ENCODE assay signal across 21 cellular contexts in genomic region chr1:72230746-72231145, GRCh38. TPM values are rescaled to one million over a fixed set of nuclear protein-coding genes. Genes with fewer than 3 reads are reported as not detected.
DNase-seq lines count a peak whose midpoint lies in the region; ATAC-seq, FAIRE-seq and TF ChIP-seq lines count a peak whose summit lies in the region.
"Had no signal": no experiment of that assay in that cellular context is flagged by ENCODE, and none has a peak within 500 bp of the region (broad histone marks: within the 10 kb centered on the region; RNA-seq: fewer than 3 reads in every experiment).

No MANE protein-coding gene starts in this region.

- no peak for ATAC-seq in GM21381 (IDR thresholded peaks at IDR 0.05; ENCODE audit: unreplicated experiment)
- ATAC-seq in activated CD8-positive, alpha-beta T cell treated with anti-CD3 and anti-CD28 coated beads for 36 hours: no peak
- ATAC-seq: HCT116; naive thymus-derived CD8-positive, alpha-beta T cell; sciatic nerve; stimulated activated memory B cell treated with anti-CD40 and anti-IgM and Interleukin-4, amounts not matched to agents 10 μg/mL and 1 μg/mL and 100 μg/mL, for 72 hours had no signal

- no peaks in the 10 kb centered on the region for H3K9me3 ChIP-seq in endothelial cell of umbilical vein (replicated peaks; ENCODE audit: control insufficient read depth, insufficient read depth, low read length)
- H3K9me3 ChIP-seq in prostate gland: no peaks in the 10 kb centered on the region
- H3K9me3 ChIP-seq: ovary, testis had no signal

- no TSS peak for BruUV-seq in endothelial cell of umbilical vein (replicated peaks; lab: Mats Ljungman, UMichigan)

- H3K4me3 ChIP-seq in endothelial cell of umbilical vein (replicated peaks in 1 of 3; ENCODE audit: insufficient read depth in 1 of 3, low read depth in 1 of 3, low read length in 3 of 3) (no peak overlapping the region), prostate gland (no peak overlapping the region)
- H3K4me3 ChIP-seq: ovary, testis had no signal

- POLR2A ChIA-PET in endothelial cell of umbilical vein (lab: Charles Lee): no interaction called here
- POLR2A ChIA-PET in activated CD8-positive, alpha-beta T cell treated with anti-CD3 and anti-CD28 coated beads for 36 hours (lab: Charles Lee): no interaction called here

- H3K4me1 ChIP-seq in endothelial cell of umbilical vein (ENCODE audit: control insufficient read depth, extremely low read depth, insufficient read depth, low read length) (peaks cover 10% of the 10 kb centered on the region), prostate gland (replicated peaks) (no peaks in the 10 kb centered on the region)
- H3K4me1 ChIP-seq: testis had no signal

- FAIRE-seq in endothelial cell of umbilical vein (lab: Jason Lieb, UNC): no peak

- no peaks in the 10 kb centered on the region for H3K4me1 Mint-ChIP-seq in activated CD8-positive, alpha-beta T cell treated with anti-CD3 and anti-CD28 coated beads for 36 hours (ENCODE audit: low read depth)
- H3K4me1 Mint-ChIP-seq: activated CD4-positive, alpha-beta T cell treated with anti-CD3 and anti-CD28 coated beads, Interleukin-2, amount 10 ng/mL, durations not matched to agents 7 days and 5 days; CD4-positive, alpha-beta memory T cell; naive thymus-derived CD8-positive, alpha-beta T cell; stimulated activated memory B cell treated with anti-CD40 and anti-IgM and Interleukin-4, amounts not matched to agents 10 μg/mL and 1 μg/mL and 100 μg/mL, for 72 hours had no signal

- no peak overlapping the region for H2AFZ ChIP-seq in endothelial cell of umbilical vein (ENCODE audit: low read depth, low read length)

- H3K79me2 ChIP-seq in endothelial cell of umbilical vein (ENCODE audit: control insufficient read depth, insufficient read depth, low read length): peaks cover 9% of the 10 kb centered on the region

- peaks cover 3% of the 10 kb centered on the region for H3K9me3 Mint-ChIP-seq in activated CD8-positive, alpha-beta T cell treated with anti-CD3 and anti-CD28 coated beads for 36 hours
- H3K9me3 Mint-ChIP-seq: activated CD4-positive, alpha-beta T cell treated with anti-CD3 and anti-CD28 coated beads, Interleukin-2, amount 10 ng/mL, durations not matched to agents 7 days and 5 days had no signal

- 81% methylated on average over 1 of the region's 1 CpG for WGBS in prostate gland

- TF ChIP-seq POLR2A in endothelial cell of umbilical vein (IDR thresholded peaks at IDR 0.05; ENCODE audit: low read depth, low read length): no peak
- no peak for TF ChIP-seq POLR2A in prostate gland (IDR thresholded peaks at IDR 0.05)

- H3K9me1 ChIP-seq in endothelial cell of umbilical vein (replicated peaks; ENCODE audit: control insufficient read depth, extremely low read depth, insufficient read depth, low read length): no peaks in the 10 kb centered on the region

- dilution Hi-C loops in endothelial cell of umbilical vein (cut with MboI; ENCODE audit: extremely low pct_ligation_motif_present, low sequenced_read_pairs): no loop called here

- H3K27me3 Mint-ChIP-seq in activated CD8-positive, alpha-beta T cell treated with anti-CD3 and anti-CD28 coated beads for 36 hours: no peaks in the 10 kb centered on the region
- H3K27me3 Mint-ChIP-seq: activated CD4-positive, alpha-beta T cell treated with anti-CD3 and anti-CD28 coated beads, Interleukin-2, amount 10 ng/mL, durations not matched to agents 7 days and 5 days; CD4-positive, alpha-beta memory T cell; stimulated activated memory B cell treated with anti-CD40 and anti-IgM and Interleukin-4, amounts not matched to agents 10 μg/mL and 1 μg/mL and 100 μg/mL, for 72 hours had no signal

- H3K27me3 ChIP-seq in endothelial cell of umbilical vein (ENCODE audit: control insufficient read depth in 2 of 2, insufficient read depth in 2 of 2, low read length in 2 of 2) (no peaks in the 10 kb centered on the region), prostate gland (replicated peaks; ENCODE audit: insufficient read depth) (no peaks in the 10 kb centered on the region)
- H3K27me3 ChIP-seq: ovary, testis had no signal

- intact Hi-C loops in endothelial cell of umbilical vein (cut with micrococcal nuclease) (loop anchor here (2.0 kb wide), 1 partner anchor 52 kb away; the partner anchor contains the start of gene NEGR1), prostate gland (cut with DNase I) (no loop called here)
- intact Hi-C loops in activated CD8-positive, alpha-beta T cell treated with anti-CD3 and anti-CD28 coated beads for 36 hours (cut with micrococcal nuclease): no loop called here

- H3K36me3 ChIP-seq in endothelial cell of umbilical vein (ENCODE audit: control insufficient read depth in 2 of 2, extremely low read depth in 1 of 2, insufficient read depth in 2 of 2, low read length in 2 of 2): no peaks in the 10 kb centered on the region
- no peaks in the 10 kb centered on the region for H3K36me3 ChIP-seq in prostate gland
- H3K36me3 ChIP-seq: ovary had no signal

- DNase-seq in EL (peak; percentile 44), NCI-H226 (peak; percentile 35), endothelial cell of umbilical vein (ENCODE audit: low read depth, low spot score) (peak; percentile 67), renal cortical epithelial cell (ENCODE audit: low read depth) (peak; percentile 7), prostate gland (ENCODE audit: low spot score) (no peak)
- no peak for DNase-seq in activated CD8-positive, alpha-beta T cell treated with anti-CD3 and anti-CD28 coated beads for 36 hours
- DNase-seq: activated CD4-positive, alpha-beta T cell treated with anti-CD3 and anti-CD28 coated beads, Interleukin-2, amount 10 ng/mL, durations not matched to agents 7 days and 5 days; activated CD8-positive, alpha-beta memory T cell treated with anti-CD3 and anti-CD28 coated beads, Interleukin-2, amount 50 U/mL, for 48 hours; activated effector memory CD4-positive, alpha-beta T cell treated with anti-CD3 and anti-CD28 coated beads, Interleukin-2, amount 50 U/mL, for 16 hours; CD4-positive, alpha-beta memory T cell; kidney glomerular epithelial cell; mesenchymal stem cell; naive thymus-derived CD8-positive, alpha-beta T cell; NCI-H69; ovary; testis had no signal

- H3K9ac ChIP-seq in endothelial cell of umbilical vein (replicated peaks; ENCODE audit: extremely low read depth, insufficient read depth, low read length): no peak overlapping the region

- H3K4me3 Mint-ChIP-seq in activated CD8-positive, alpha-beta T cell treated with anti-CD3 and anti-CD28 coated beads for 36 hours: no peak overlapping the region
- H3K4me3 Mint-ChIP-seq: activated CD4-positive, alpha-beta T cell treated with anti-CD3 and anti-CD28 coated beads, Interleukin-2, amount 10 ng/mL, durations not matched to agents 7 days and 5 days; CD4-positive, alpha-beta memory T cell; naive thymus-derived CD8-positive, alpha-beta T cell; stimulated activated memory B cell treated with anti-CD40 and anti-IgM and Interleukin-4, amounts not matched to agents 10 μg/mL and 1 μg/mL and 100 μg/mL, for 72 hours had no signal

- no peak for TF ChIP-seq CTCF in endothelial cell of umbilical vein (IDR thresholded peaks at IDR 0.05; ENCODE audit: extremely low read depth in 1 of 2, insufficient read depth in 1 of 2, low read depth in 1 of 2, low read length in 2 of 2)
- no peak for TF ChIP-seq CTCF in activated CD8-positive, alpha-beta T cell treated with anti-CD3 and anti-CD28 coated beads for 36 hours (IDR thresholded peaks at IDR 0.05)
- TF ChIP-seq CTCF in prostate gland (IDR thresholded peaks at IDR 0.05): no peak

- no peaks in the 10 kb centered on the region for H3K36me3 Mint-ChIP-seq in activated CD8-positive, alpha-beta T cell treated with anti-CD3 and anti-CD28 coated beads for 36 hours (ENCODE audit: low read depth)
- H3K36me3 Mint-ChIP-seq: CD4-positive, alpha-beta memory T cell; naive thymus-derived CD8-positive, alpha-beta T cell; stimulated activated memory B cell treated with anti-CD40 and anti-IgM and Interleukin-4, amounts not matched to agents 10 μg/mL and 1 μg/mL and 100 μg/mL, for 72 hours had no signal

- H3K27ac Mint-ChIP-seq in activated CD8-positive, alpha-beta T cell treated with anti-CD3 and anti-CD28 coated beads for 36 hours: no peak overlapping the region
- H3K27ac Mint-ChIP-seq: activated CD4-positive, alpha-beta T cell treated with anti-CD3 and anti-CD28 coated beads, Interleukin-2, amount 10 ng/mL, durations not matched to agents 7 days and 5 days; CD4-positive, alpha-beta memory T cell; naive thymus-derived CD8-positive, alpha-beta T cell; stimulated activated memory B cell treated with anti-CD40 and anti-IgM and Interleukin-4, amounts not matched to agents 10 μg/mL and 1 μg/mL and 100 μg/mL, for 72 hours had no signal

- peak overlapping the region; percentile 28 for H3K4me2 ChIP-seq in endothelial cell of umbilical vein (ENCODE audit: insufficient read depth, low read length)

- CTCF ChIA-PET in endothelial cell of umbilical vein (lab: Charles Lee): interaction anchor here (0.7 to 1.2 kb wide), 4 partner anchors 13 to 50 kb away, joined by 3 read pairs; no protein-coding TSS in a partner anchor
- CTCF ChIA-PET in activated CD8-positive, alpha-beta T cell treated with anti-CD3 and anti-CD28 coated beads for 36 hours (lab: Charles Lee): no interaction called here

- no peak overlapping the region for H3K27ac ChIP-seq in endothelial cell of umbilical vein (ENCODE audit: insufficient read depth, low read depth, low read length)
- no peak overlapping the region for H3K27ac ChIP-seq in prostate gland
- H3K27ac ChIP-seq: ovary, testis had no signal

- H4K20me1 ChIP-seq in endothelial cell of umbilical vein (replicated peaks; ENCODE audit: control insufficient read depth, extremely low read depth, insufficient read depth, low read length): no peaks in the 10 kb centered on the region

TF ChIP-seq in endothelial cell of umbilical vein, 7 proteins besides CTCF, POLR2A, EP300 and RAD21:
- TF ChIP-seq JUN (IDR thresholded peaks at IDR 0.05; ENCODE audit: borderline replicate concordance, insufficient read depth, insufficient read length, low read depth): no peak
- TF ChIP-seq EZH2 (IDR thresholded peaks at IDR 0.05; ENCODE audit: borderline replicate concordance, low read depth, low read length, severe bottlenecking): no peak
- TF ChIP-seq MYC (IDR thresholded peaks at IDR 0.05; ENCODE audit: low read depth, low read length): no peak
- TF ChIP-seq FOS (IDR thresholded peaks at IDR 0.05; ENCODE audit: borderline replicate concordance, insufficient read depth, low read length): peak; percentile 75

RNA-seq across cellular contexts. Expression of gene NEGR1, which starts 51.6 kb away (rescaled TPM):
- total RNA-seq in endothelial cell of umbilical vein (20.2 and 21.8 TPM in 2 replicates), renal cortical epithelial cell (1.6 and 14.9 TPM in 2 replicates), prostate gland (1 to 10 TPM; 2.3 to 7.6 TPM)
- polyA plus RNA-seq in endothelial cell of umbilical vein: 5.2 and 6.8 TPM in 2 replicates
- 5.5 and 6.3 TPM in 2 replicates for polyA plus RNA-seq in endothelial cell of umbilical vein (2011; cell fraction: cytosol; rRNA removed)
- polyA plus RNA-seq in endothelial cell of umbilical vein (2011; cell fraction: nucleus; rRNA removed): 5.4 and 6.8 TPM in 2 replicates
- polyA plus RNA-seq in endothelial cell of umbilical vein (2012): 25.0 and 40.3 TPM in 2 replicates
- 53.9 and 59.7 TPM in 2 replicates for polyA minus RNA-seq in endothelial cell of umbilical vein
- 1.9 TPM for polyA minus RNA-seq in endothelial cell of umbilical vein (2011; cell fraction: cytosol; rRNA and poly(A)+ RNA removed)
- polyA minus RNA-seq in endothelial cell of umbilical vein (2011; cell fraction: nucleus; rRNA and poly(A)+ RNA removed): 69.6 and 112 TPM in 2 replicates
- not detected for total RNA-seq in activated CD8-positive, alpha-beta T cell treated with anti-CD3 and anti-CD28 coated beads for 36 hours
- total RNA-seq: activated CD4-positive, alpha-beta T cell treated with anti-CD3 and anti-CD28 coated beads, Interleukin-2, amount 10 ng/mL, durations not matched to agents 7 days and 5 days; CD4-positive, alpha-beta memory T cell; naive thymus-derived CD8-positive, alpha-beta T cell; T-helper 1 cell treated with Interleukin-12 subunit alpha and Interleukin-12 subunit beta and Interleukin-4 antibody, amounts not matched to agents 30 ng/mL and 1 ng/mL, for 36 hours had no signal
- polyA plus RNA-seq: CD4-positive, alpha-beta memory T cell; naive thymus-derived CD8-positive, alpha-beta T cell had no signal

Comparison
In these comparisons a context has a peak if more than half of its experiments do, and no peak if none do; other contexts are left out.
1. DNase-seq: peak in EL (single experiment), NCI-H226 (single experiment), endothelial cell of umbilical vein (single experiment) and renal cortical epithelial cell (single experiment); none in activated CD8-positive, alpha-beta T cell treated with anti-CD3 and anti-CD28 coated beads for 36 hours (single experiment) and prostate gland (single experiment).